ENCODE assay signal across 1 cellular context in the genomic region with DNA sequence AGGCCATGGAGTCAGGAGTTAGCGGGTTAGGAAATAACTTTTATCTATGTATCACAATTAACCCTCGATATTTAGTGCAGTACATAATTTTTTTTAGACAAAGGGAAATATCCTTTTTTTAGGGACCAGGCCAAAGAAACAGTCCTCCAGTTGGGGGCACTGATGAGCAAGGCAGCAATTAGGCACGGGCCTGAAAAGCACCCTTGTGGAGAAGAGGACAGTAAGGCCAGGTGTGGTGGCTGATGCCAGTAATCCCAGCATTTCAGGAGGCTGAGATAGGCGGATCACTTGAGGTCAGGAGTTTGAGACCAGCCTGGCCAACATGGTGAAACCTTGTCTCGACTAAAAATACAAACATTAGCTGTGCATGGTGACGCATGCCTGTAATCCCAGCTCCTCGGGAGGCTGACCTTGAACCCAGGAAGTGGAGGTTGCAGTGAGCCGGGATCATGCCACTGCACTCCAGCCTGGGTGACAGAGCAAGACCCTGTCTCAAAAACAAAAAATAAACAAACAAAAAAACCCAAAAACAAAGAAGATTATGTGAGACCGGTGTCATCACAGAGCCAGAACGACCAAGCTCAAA.
TF ChIP-seq lines count a peak whose summit lies in the region.

No MANE protein-coding gene starts in this region.

TF ChIP-seq in HCT116, 20 proteins besides CTCF, POLR2A, EP300 and RAD21 (continued from another document):
- TF ChIP-seq REST (IDR thresholded peaks at IDR 0.05; ENCODE audit: low read depth) (no peak), SIN3A (IDR thresholded peaks at IDR 0.05; ENCODE audit: low read depth) (no peak), TCF7L2 (IDR thresholded peaks at IDR 0.05; ENCODE audit: borderline replicate concordance, extremely low read depth, insufficient read depth, insufficient read length) (no peak), ZNF274 (IDR thresholded peaks at IDR 0.05; ENCODE audit: low read depth, low read length) (no peak), EZH2phosphoT487 (IDR thresholded peaks at IDR 0.05; ENCODE audit: borderline replicate concordance) (no peak), SRF (IDR thresholded peaks at IDR 0.05; ENCODE audit: low read depth) (no peak)
